Comparison of ENCODE assay signal across 14 cellular contexts in genomic region chr14:63279933-63280332, GRCh38. TPM values are rescaled to one million over a fixed set of nuclear protein-coding genes. Genes with fewer than 3 reads are reported as not detected.
"Had no signal": no experiment of that assay in that cellular context is flagged by ENCODE, and none has a peak within 500 bp of the region (broad histone marks: within the 10 kb centered on the region; RNA-seq: fewer than 3 reads in every experiment).

No MANE protein-coding gene starts in this region.

RNA-seq across cellular contexts. Expression of gene GPHB5, which starts 38.8 kb away (rescaled TPM):
- total RNA-seq: activated B cell treated with CpG ODN at 0.5 μM for 24 hours; activated CD4-positive, alpha-beta memory T cell treated with anti-CD3 and anti-CD28 coated beads for 36 hours; activated CD4-positive, alpha-beta memory T cell treated with anti-CD3 and anti-CD28 coated beads, Interleukin-2, amount 10 ng/mL, durations not matched to agents 7 days and 5 days; activated CD4-positive, alpha-beta T cell treated with anti-CD3 and anti-CD28 coated beads for 36 hours; activated CD4-positive, alpha-beta T cell treated with anti-CD3 and anti-CD28 coated beads, Interleukin-2, amount 10 ng/mL, durations not matched to agents 24 days and 14 days; activated CD4-positive, alpha-beta T cell treated with anti-CD3 and anti-CD28 coated beads, Interleukin-2, amount 10 ng/mL, durations not matched to agents 7 days and 5 days; activated CD8-positive, alpha-beta memory T cell treated with anti-CD3 and anti-CD28 coated beads for 36 hours; activated CD8-positive, alpha-beta memory T cell treated with anti-CD3 and anti-CD28 coated beads, Interleukin-2, amount 10 ng/mL, durations not matched to agents 7 days and 5 days; activated CD8-positive, alpha-beta T cell treated with anti-CD3 and anti-CD28 coated beads for 36 hours; activated CD8-positive, alpha-beta T cell treated with anti-CD3 and anti-CD28 coated beads, Interleukin-2, amount 10 ng/mL, durations not matched to agents 7 days and 5 days; T-cell; T-helper 1 cell treated with Interleukin-12 subunit alpha and Interleukin-12 subunit beta and Interleukin-4 antibody, amounts not matched to agents 30 ng/mL and 1 ng/mL, for 36 hours; T-helper 17 cell; T-helper 2 cell treated with Interferon-gamma antibody and Interleukin-4, amounts not matched to agents 100 ng/mL and 5 ng/mL, for 36 hours had no signal
